Comparison of ENCODE assay signal across 6 cellular contexts in the genomic region with DNA sequence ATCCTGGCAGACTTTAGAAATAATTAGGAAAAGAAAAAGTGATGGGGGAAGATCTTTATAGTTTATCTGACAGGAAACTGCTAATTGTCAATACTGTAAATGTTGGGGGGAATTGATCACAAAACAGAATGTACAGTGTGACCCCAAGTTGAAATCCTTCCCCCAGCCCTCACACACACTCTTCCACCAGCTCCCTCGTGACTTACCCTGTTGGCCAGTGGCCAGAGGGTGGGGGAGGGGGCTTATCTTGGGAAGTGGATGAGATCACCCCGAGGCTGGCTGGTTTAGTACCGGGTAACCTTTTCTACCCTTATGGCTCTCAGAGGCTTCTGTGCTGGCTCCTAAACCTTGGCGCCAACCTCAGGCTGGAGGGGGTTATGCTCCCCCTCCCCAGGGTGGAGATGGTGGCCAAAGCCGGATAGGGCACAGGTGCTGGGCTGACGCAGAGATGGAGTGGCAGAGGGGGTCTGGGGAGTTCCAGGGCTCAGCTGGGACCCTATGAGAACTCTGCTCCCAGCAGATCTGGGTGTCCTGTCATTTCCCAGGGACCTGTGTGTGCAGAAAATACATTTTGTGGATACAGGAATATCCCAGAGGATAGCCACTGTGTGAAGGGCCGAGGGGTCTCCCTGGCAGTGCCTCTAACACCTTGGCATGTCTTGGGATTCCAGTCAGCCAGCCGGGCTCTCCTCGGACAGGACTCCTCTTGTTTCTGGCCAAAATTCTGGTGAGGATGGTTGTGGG. TPM values are rescaled to one million over a fixed set of nuclear protein-coding genes. Genes with fewer than 3 reads are reported as not detected.
DNase-seq lines count a peak whose midpoint lies in the region; ATAC-seq and TF ChIP-seq lines count a peak whose summit lies in the region.

No MANE protein-coding gene starts in this region.

- 15 to 25% methylated on average over 9 of the region's 9 CpGs for WGBS in tibial nerve, 2 donors

- H3K4me1 ChIP-seq in cardiac muscle cell (ENCODE audit: low read depth) (peaks cover 73% of the 10 kb centered on the region), tibial nerve (peaks cover 0 to 82% (median 30%) of the 10 kb centered on the region in 4 donors)

- H3K36me3 ChIP-seq in cardiac muscle cell (no peaks in the 10 kb centered on the region), tibial nerve (no peaks in the 10 kb centered on the region)

- no peaks in the 10 kb centered on the region for H3K9me3 ChIP-seq in cardiac muscle cell (ENCODE audit: low read depth)
- H3K9me3 ChIP-seq in tibial nerve: no peaks in the 10 kb centered on the region

- intact Hi-C loops in cardiac septum (cut with DNase I): loop anchor here (5.0 kb wide), 1 partner anchor 257 kb away; a partner anchor contains a TSS

- peak; percentile 84 to 89 for DNase-seq in cardiac muscle cell (ENCODE audit: low read depth in 1 of 2, low spot score in 1 of 2)
- no peak for DNase-seq in cardiac septum (ENCODE audit: low spot score)
- peak; percentile 27 for DNase-seq in glomerular endothelial cell (ENCODE audit: extremely low read depth, low read depth, low spot score)
- DNase-seq in tibial nerve (ENCODE audit: low spot score in 2 of 2): peak; percentile 65 to 82
- no peak for DNase-seq in hippocampal formation (lab: John Stamatoyannopoulos, UW)

- no peak for ATAC-seq in HG02840 (IDR thresholded peaks at IDR 0.05; ENCODE audit: low FRiP score, unreplicated experiment)

- peak in 1 of 2 donors; percentile 49 for TF ChIP-seq EP300 in tibial nerve (IDR thresholded peaks at IDR 0.05)

- H3K4me3 ChIP-seq in cardiac muscle cell (no peak overlapping the region), tibial nerve (no peak overlapping the region)

- TF ChIP-seq POLR2A in tibial nerve (IDR thresholded peaks at IDR 0.05): no peak

- TF ChIP-seq CTCF in cardiac muscle cell (IDR thresholded peaks at IDR 0.05; ENCODE audit: low read depth, low read length): no peak
- no peak for TF ChIP-seq CTCF in tibial nerve (IDR thresholded peaks at IDR 0.05)

- H3K27ac ChIP-seq in cardiac muscle cell (peak overlapping the region; percentile 100), tibial nerve (peak overlapping the region; percentile 62 to 88 (median 82))

- H3K27me3 ChIP-seq in cardiac muscle cell (no peaks in the 10 kb centered on the region), tibial nerve (no peaks in the 10 kb centered on the region)

RNA-seq across cellular contexts. Expression of a gene that starts 18.6 kb away (rescaled TPM):
- total RNA-seq in cardiac muscle cell (0.07 and 4.4 TPM in 2 replicates), cardiac septum (0.35 TPM), glomerular endothelial cell (0.05 TPM in 1 of 2 replicates, not detected in the other), tibial nerve (1 to 10 TPM in 2 of 4 donors, under 1 TPM in 2; 0.30 to 2.5 (median 1.4) TPM)
- polyA plus RNA-seq in cardiac muscle cell: not detected in 2 replicates

RNA-seq across cellular contexts. Expression of a gene that starts 19.8 kb away (rescaled TPM):
- total RNA-seq in cardiac muscle cell (6.0 and 19.4 TPM in 2 replicates), cardiac septum (2.7 TPM), glomerular endothelial cell (5.1 and 7.4 TPM in 2 replicates), tibial nerve (10 to 100 TPM; 12.3 to 29.9 (median 15.5) TPM)
- polyA plus RNA-seq in cardiac muscle cell: 4.1 and 7.4 TPM in 2 replicates

RNA-seq across cellular contexts. Expression of a gene that starts 25.2 kb away (rescaled TPM):
- total RNA-seq in cardiac muscle cell: 51.6 and 246 TPM in 2 replicates
- polyA plus RNA-seq in cardiac muscle cell: 73.8 and 318 TPM in 2 replicates
- 245 TPM for total RNA-seq in cardiac septum
- 7.2 and 9.3 TPM in 2 replicates for total RNA-seq in glomerular endothelial cell
- total RNA-seq in tibial nerve: 100 to 1,000 TPM in 3 of 4 donors, 10 to 100 TPM in 1; 23.7 to 132 (median 109) TPM

RNA-seq across cellular contexts. Expression of a gene that starts 34.1 kb away (rescaled TPM):
- total RNA-seq in cardiac muscle cell: 151 and 184 TPM in 2 replicates
- polyA plus RNA-seq in cardiac muscle cell: 194 and 242 TPM in 2 replicates
- total RNA-seq in cardiac septum: 118 TPM
- total RNA-seq in glomerular endothelial cell: 85.1 and 97.3 TPM in 2 replicates
- 100 to 1,000 TPM in 2 of 4 donors, 10 to 100 TPM in 2; 57.1 to 111 (median 89.9) TPM for total RNA-seq in tibial nerve

RNA-seq across cellular contexts. Expression of a gene that starts 35.2 kb away (rescaled TPM):
- total RNA-seq in cardiac muscle cell (67.9 and 84.2 TPM in 2 replicates), cardiac septum (64.0 TPM), glomerular endothelial cell (32.6 and 39.3 TPM in 2 replicates), tibial nerve (10 to 100 TPM; 29.2 to 45.0 (median 34.4) TPM)
- 69.1 and 94.3 TPM in 2 replicates for polyA plus RNA-seq in cardiac muscle cell

Comparison
In these comparisons a context has a peak if more than half of its experiments do, and no peak if none do; other contexts are left out.
1. DNase-seq: peak in cardiac muscle cell (2 of 2), glomerular endothelial cell (single experiment) and tibial nerve (2 of 2); none in cardiac septum (single experiment) and hippocampal formation (0 of 2).